In the genomic region with DNA sequence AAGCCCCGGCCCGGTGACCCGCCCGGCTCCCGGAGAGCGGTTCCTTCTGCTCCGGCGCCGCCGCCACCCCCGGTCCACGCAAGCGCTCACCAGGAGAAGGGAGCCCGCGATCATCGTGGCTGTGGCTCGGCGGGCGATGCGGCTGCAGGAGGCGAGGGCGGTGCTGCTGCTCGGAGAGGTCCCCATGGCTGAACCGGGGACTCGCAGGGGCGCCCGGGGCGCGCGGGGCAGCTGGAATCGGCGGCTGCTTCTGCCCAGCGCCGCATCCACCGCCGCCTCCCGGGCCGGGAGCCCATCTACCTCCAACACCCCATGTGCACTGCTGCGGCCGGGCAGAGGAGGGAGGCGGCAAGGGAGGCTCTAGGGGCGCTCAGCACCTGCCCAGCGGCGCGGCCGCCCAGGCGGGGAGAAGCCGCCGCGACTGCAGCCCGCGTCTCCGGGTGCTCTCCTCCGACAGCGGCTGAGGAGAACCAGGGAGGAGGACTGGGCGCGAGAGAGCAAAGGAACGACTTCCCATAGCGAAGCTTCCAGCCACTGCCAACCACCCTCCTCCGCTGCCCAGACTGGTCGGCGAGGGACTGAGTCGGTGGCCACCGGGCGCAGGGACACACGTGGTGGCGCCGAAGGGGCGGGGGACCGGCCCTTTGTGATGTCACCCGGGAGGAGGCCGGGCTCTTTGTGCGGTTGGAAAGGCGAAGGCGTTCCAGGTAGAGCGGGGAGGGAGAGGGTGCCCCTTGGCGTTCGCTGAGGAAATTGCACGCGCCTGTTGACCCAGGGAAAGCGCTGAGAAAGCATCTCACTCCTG, we compare ENCODE assay signal across 8 cellular contexts. TPM values are rescaled to one million over a fixed set of nuclear protein-coding genes. Genes with fewer than 3 reads are reported as not detected.
A peak's percentile ranks its signal among the peaks of the same experiment; 100 is the strongest.
DNase-seq lines count a peak whose midpoint lies in the region; FAIRE-seq and TF ChIP-seq lines count a peak whose summit lies in the region.

Gene TNFRSF21, minus strand, starts transcription at position 580 of the 805 bp plus-strand sequence. Its CDS starts 394 bp downstream, at position 186.

- H2BK15ac ChIP-seq in neuronal stem cell (ENCODE audit: low read length): peak within 1 kb of the TSS; percentile 96

- H3K9ac ChIP-seq in Loucy (ENCODE audit: low read depth, low read length, poor library complexity, severe bottlenecking) (peak within 1 kb of the TSS; percentile 77), neuronal stem cell (ENCODE audit: low read depth, low read length, poor library complexity) (peak within 1 kb of the TSS; percentile 95)

- peak within 1 kb of the TSS; percentile 78 for H3K14ac ChIP-seq in neuronal stem cell (ENCODE audit: low read length)

- H3K27me3 Mint-ChIP-seq in activated naive CD4-positive, alpha-beta T cell treated with anti-CD3 and anti-CD28 coated beads for 36 hours (ENCODE audit: low read depth): peaks cover 42% of the 10 kb centered on the region

- peak; percentile 83 for TF ChIP-seq CTCF in Loucy (conservative IDR thresholded peaks at IDR 0.05; ENCODE audit: low read length)

- peak; percentile 95 for DNase-seq in G401 (ENCODE audit: low spot score)
- DNase-seq in H54 (ENCODE audit: insufficient read length, low spot score): peak; percentile 95
- peak; percentile 92 for DNase-seq in SHP77 treated with DMSO at 0.1 percent for 48 hours (lab: John Stamatoyannopoulos, UW)
- DNase-seq in activated naive CD4-positive, alpha-beta T cell treated with anti-CD3 and anti-CD28 coated beads for 36 hours: peak; percentile 91
- peak; percentile 91 to 93 for DNase-seq in frontal cortex (ENCODE audit: low spot score in 2 of 2)
- DNase-seq in neuronal stem cell (ENCODE audit: low spot score): peak; percentile 88
- peak; percentile 59 to 97 (median 91) for DNase-seq in substantia nigra (lab: John Stamatoyannopoulos, UW)

- peaks cover 7% of the 10 kb centered on the region for H3K4me1 Mint-ChIP-seq in activated naive CD4-positive, alpha-beta T cell treated with anti-CD3 and anti-CD28 coated beads for 36 hours (ENCODE audit: low read depth)

- H3K27me3 ChIP-seq in Loucy (ENCODE audit: insufficient read depth, low read length, poor library complexity, severe bottlenecking) (no peaks in the 10 kb centered on the region), neuronal stem cell (ENCODE audit: control insufficient read depth in 3 of 3, insufficient read depth in 3 of 3, low read depth in 1 of 3, low read length in 3 of 3) (peaks cover 0 to 14% (median 0%) of the 10 kb centered on the region in 3 experiments)

- CTCF ChIA-PET in activated naive CD4-positive, alpha-beta T cell treated with anti-CD3 and anti-CD28 coated beads for 36 hours (lab: Charles Lee): interaction anchor here (0.6 to 5.7 kb wide), 4 partner anchors 31 to 216 kb away, joined by 3 to 31 read pairs (median 3); no protein-coding TSS in a partner anchor

- H4K91ac ChIP-seq in neuronal stem cell (ENCODE audit: low read depth, low read length, poor library complexity): no peak within 1 kb of the TSS

- no peaks in the 10 kb centered on the region for H3F3A ChIP-seq in Loucy (ENCODE audit: low read depth)

- in situ Hi-C loops in G401 (cut with HindIII; ENCODE audit: low sequenced_read_pairs): no loop called here

- FAIRE-seq in H54 (lab: Jason Lieb, UNC) (peak; percentile 36), frontal cortex (lab: Jason Lieb, UNC) (peak; percentile 58)

- H3K4ac ChIP-seq in neuronal stem cell (ENCODE audit: low read length): no peak within 1 kb of the TSS

- H3K23ac ChIP-seq in neuronal stem cell (ENCODE audit: low read depth, low read length, poor library complexity): peak within 1 kb of the TSS; percentile 96

- H3K9me3 ChIP-seq in Loucy (ENCODE audit: insufficient read depth, low read depth, low read length) (no peaks in the 10 kb centered on the region), neuronal stem cell (replicated peaks in 1 of 2; ENCODE audit: control insufficient read depth in 2 of 2, insufficient read depth in 1 of 2, low read depth in 1 of 2, low read length in 2 of 2) (no peaks in the 10 kb centered on the region)

- peak within 1 kb of the TSS; percentile 89 for H2AFZ ChIP-seq in Loucy (ENCODE audit: low read length)
- H2AFZ ChIP-seq in neuronal stem cell (ENCODE audit: low read length): peak within 1 kb of the TSS; percentile 99

- intact Hi-C loops in activated naive CD4-positive, alpha-beta T cell treated with anti-CD3 and anti-CD28 coated beads for 36 hours (cut with micrococcal nuclease): loop anchor here (1.0 to 5.0 kb wide), 5 partner anchors 65 to 890 kb away; no protein-coding TSS in a partner anchor

- H3K4me1 ChIP-seq in Loucy (ENCODE audit: insufficient read depth, low read length, poor library complexity, severe bottlenecking) (peaks cover 40% of the 10 kb centered on the region), neuronal stem cell (ENCODE audit: control insufficient read depth in 2 of 2, insufficient read depth in 1 of 2, low read depth in 1 of 2, low read length in 2 of 2) (peaks cover 3% of the 10 kb centered on the region in 2 donors)

- H3K79me2 ChIP-seq in Loucy (ENCODE audit: insufficient read depth, low read length): peaks cover 48% of the 10 kb centered on the region

- H2BK12ac ChIP-seq in neuronal stem cell (ENCODE audit: low read length): peak within 1 kb of the TSS; percentile 92

- peaks cover 34% of the 10 kb centered on the region for H4K20me1 ChIP-seq in Loucy (ENCODE audit: insufficient read depth, low read length, poor library complexity, severe bottlenecking)

- no peaks in the 10 kb centered on the region for H3K36me3 Mint-ChIP-seq in activated naive CD4-positive, alpha-beta T cell treated with anti-CD3 and anti-CD28 coated beads for 36 hours (ENCODE audit: low read depth)

- H2BK5ac ChIP-seq in neuronal stem cell (ENCODE audit: low read length): peak within 1 kb of the TSS; percentile 79

- H3K27ac Mint-ChIP-seq in activated naive CD4-positive, alpha-beta T cell treated with anti-CD3 and anti-CD28 coated beads for 36 hours: no peak within 1 kb of the TSS

- peak within 1 kb of the TSS; percentile 94 for H3K4me2 ChIP-seq in Loucy (ENCODE audit: low read depth, low read length, poor library complexity, severe bottlenecking)
- H3K4me2 ChIP-seq in neuronal stem cell (ENCODE audit: insufficient read depth, low read length, poor library complexity, severe bottlenecking): peak within 1 kb of the TSS; percentile 77

- no peak within 1 kb of the TSS for H2BK120ac ChIP-seq in neuronal stem cell (ENCODE audit: low read depth, low read length)

- peaks cover 5% of the 10 kb centered on the region for H3K79me1 ChIP-seq in neuronal stem cell (ENCODE audit: low read depth, low read length)

- H3K4me3 ChIP-seq in Loucy (ENCODE audit: low read length, poor library complexity, severe bottlenecking) (peak within 1 kb of the TSS; percentile 90), neuronal stem cell (ENCODE audit: low read length in 2 of 2) (peak within 1 kb of the TSS; percentile 74 to 97)

- no peaks in the 10 kb centered on the region for H3K9me3 Mint-ChIP-seq in activated naive CD4-positive, alpha-beta T cell treated with anti-CD3 and anti-CD28 coated beads for 36 hours

- H3K36me3 ChIP-seq in Loucy (ENCODE audit: insufficient read depth, low read length): no peaks in the 10 kb centered on the region
- no peaks in the 10 kb centered on the region for H3K36me3 ChIP-seq in neuronal stem cell (replicated peaks in 1 of 2; ENCODE audit: control insufficient read depth in 2 of 2, insufficient read depth in 2 of 2, low read length in 2 of 2)

- no peaks in the 10 kb centered on the region for H3K9me2 ChIP-seq in Loucy (replicated peaks; ENCODE audit: low read depth, low read length)

- no CpG with 5 or more reads among the region's 81 CpGs for WGBS in neuronal stem cell (ENCODE audit: extremely low coverage in 2 of 2, insufficient read length in 2 of 2, insufficient replicate concordance in 1 of 2), 2 donors

- peak within 1 kb of the TSS; percentile 97 for H3K18ac ChIP-seq in neuronal stem cell (ENCODE audit: low read length)

- H3K4me3 Mint-ChIP-seq in activated naive CD4-positive, alpha-beta T cell treated with anti-CD3 and anti-CD28 coated beads for 36 hours: peak within 1 kb of the TSS; percentile 74

- peak within 1 kb of the TSS; percentile 81 for H2AK5ac ChIP-seq in neuronal stem cell (ENCODE audit: low read depth, low read length)

- H4K8ac ChIP-seq in neuronal stem cell (ENCODE audit: low read depth, low read length): peak within 1 kb of the TSS; percentile 23

- peak within 1 kb of the TSS; percentile 67 for H3K27ac ChIP-seq in neuronal stem cell (replicated peaks; ENCODE audit: low read length)
- peak within 1 kb of the TSS; percentile 67 for H3K27ac ChIP-seq in substantia nigra (ENCODE audit: low read depth, low read length, poor library complexity, severe bottlenecking)

- peak; percentile 95 for TF ChIP-seq POLR2A in H54 (IDR thresholded peaks at IDR 0.05; ENCODE audit: low read depth, low read length)

RNA-seq across cellular contexts. Expression of gene TNFRSF21, which starts in this region (rescaled TPM):
- 0.12 and 1.7 TPM in 2 replicates for total RNA-seq in G401 (2014; rRNA removed; shearing (Covaris generic))
- total RNA-seq in activated naive CD4-positive, alpha-beta T cell treated with anti-CD3 and anti-CD28 coated beads for 36 hours: 1 to 10 TPM; 3.6 to 4.3 TPM
- total RNA-seq in frontal cortex: 54.2 TPM
- 28.9 TPM for polyA plus RNA-seq in neuronal stem cell (2013, experiment 1 of 2)
- 28.2 TPM for polyA plus RNA-seq in neuronal stem cell (2013, experiment 2 of 2)

Comparison
In these comparisons a context has a peak if more than half of its experiments do, and no peak if none do; other contexts are left out.
1. Peak in every context shown above with its lines: DNase-seq, H3K4me3 ChIP-seq and H3K27ac ChIP-seq.
2. RNA of gene TNFRSF21 (total RNA-seq): 54.2 TPM in frontal cortex (single experiment); 3.6 to 4.3 TPM in activated naive CD4-positive, alpha-beta T cell treated with anti-CD3 and anti-CD28 coated beads for 36 hours and 0.12 to 1.7 TPM in G401; every median in the first group is over 10 times any median in the second.